1 cellular context compared by ENCODE assay signal in genomic region chr11:124667601-124668000, GRCh38.
A peak's percentile ranks its signal among the peaks of the same experiment; 100 is the strongest.
TF ChIP-seq lines count a peak whose summit lies in the region.

No MANE protein-coding gene starts in this region.

TF ChIP-seq in K562, 482 proteins besides CTCF, POLR2A, EP300 and RAD21 (continued from another document):
- TF ChIP-seq E2F4 (CRISPR knock-in tag; IDR thresholded peaks at IDR 0.05; ENCODE audit: low read depth): no peak
- TF ChIP-seq HNRNPH1 (optimal IDR thresholded peaks at IDR 0.05; ENCODE audit: low read depth, low read length): no peak
- TF ChIP-seq MAX (CRISPR knock-in tag; IDR thresholded peaks at IDR 0.05): no peak
- TF ChIP-seq GTF2E2 (tag; IDR thresholded peaks at IDR 0.05): no peak
- TF ChIP-seq NR2C2 (CRISPR knock-in tag; IDR thresholded peaks at IDR 0.05): no peak
- TF ChIP-seq NR2C2 (tag; IDR thresholded peaks at IDR 0.05): no peak
- peak; percentile 53; the same call in 1 of the 2 replicates for TF ChIP-seq BHLHE40 (IDR thresholded peaks at IDR 0.05; ENCODE audit: low read length)
- no peak for TF ChIP-seq ZNF740 (CRISPR knock-in tag; IDR thresholded peaks at IDR 0.05)
- no peak for TF ChIP-seq ZNF740 (tag; IDR thresholded peaks at IDR 0.05)
- no peak for TF ChIP-seq BRF2 (IDR thresholded peaks at IDR 0.05; ENCODE audit: borderline replicate concordance, insufficient read depth, insufficient read length)
- no peak for TF ChIP-seq ZNF140 (CRISPR knock-in tag; IDR thresholded peaks at IDR 0.05)
- 0 out of 2 replicates have a peak, but pooled peaks have one; percentile 48 for TF ChIP-seq LCOR (CRISPR knock-in tag; IDR thresholded peaks at IDR 0.05)
- no peak for TF ChIP-seq ZBTB8A (IDR thresholded peaks at IDR 0.05; ENCODE audit: partially characterized antibody)
- no peak for TF ChIP-seq GTF2B (IDR thresholded peaks at IDR 0.05; ENCODE audit: extremely low read depth, insufficient read length)
- TF ChIP-seq KDM5B (IDR thresholded peaks at IDR 0.05; ENCODE audit: insufficient replicate concordance, low read depth, low read length): no peak
- no peak for TF ChIP-seq RFX1 (IDR thresholded peaks at IDR 0.05)
- no peak for TF ChIP-seq POU5F1 (IDR thresholded peaks at IDR 0.05; ENCODE audit: borderline replicate concordance, low read depth, low read length, partially characterized antibody)
- no peak for TF ChIP-seq NONO (IDR thresholded peaks at IDR 0.05; ENCODE audit: low read depth in 2 of 2, low read length in 1 of 2)
- no peak for TF ChIP-seq RAD51 (IDR thresholded peaks at IDR 0.05; ENCODE audit: borderline replicate concordance, low read depth)
- no peak for TF ChIP-seq ELK3 (CRISPR knock-in tag; IDR thresholded peaks at IDR 0.05)
- TF ChIP-seq PTBP1 (IDR thresholded peaks at IDR 0.05; ENCODE audit: low read depth, low read length): no peak
- TF ChIP-seq MBD2 (IDR thresholded peaks at IDR 0.05; ENCODE audit: borderline replicate concordance, low read depth): peak; percentile 31; the same call in 1 of the 2 replicates
- no peak for TF ChIP-seq DIDO1 (tag; IDR thresholded peaks at IDR 0.05; ENCODE audit: low read depth)
- TF ChIP-seq EHMT2 (IDR thresholded peaks at IDR 0.05): 0 out of 2 replicates have a peak, but pooled peaks have one; percentile 9
- no peak for TF ChIP-seq PTTG1 (tag; IDR thresholded peaks at IDR 0.05; ENCODE audit: low read depth)
- TF ChIP-seq ZKSCAN3 (CRISPR knock-in tag; IDR thresholded peaks at IDR 0.05): no peak
- no peak for TF ChIP-seq KAT2B (IDR thresholded peaks at IDR 0.05; ENCODE audit: low read depth, low read length)
- no peak for TF ChIP-seq ZNF561 (CRISPR knock-in tag; conservative IDR thresholded peaks at IDR 0.05)
- no peak for TF ChIP-seq CEBPG (CRISPR knock-in tag; IDR thresholded peaks at IDR 0.05)
- no peak for TF ChIP-seq CEBPG (tag; conservative IDR thresholded peaks at IDR 0.05 in 1 of 2, IDR thresholded peaks at IDR 0.05 in 1 of 2)
- no peak for TF ChIP-seq SMARCB1 (IDR thresholded peaks at IDR 0.05; ENCODE audit: insufficient read length, low read depth)
- TF ChIP-seq PRMT5 (CRISPR knock-in tag; IDR thresholded peaks at IDR 0.05): no peak
- no peak for TF ChIP-seq MBD1 (CRISPR knock-in tag; IDR thresholded peaks at IDR 0.05)
- TF ChIP-seq ZNF589 (CRISPR knock-in tag; IDR thresholded peaks at IDR 0.05; ENCODE audit: low read depth): peak; percentile 46; the same call in 1 of the 2 replicates
- TF ChIP-seq ZNF395 (CRISPR knock-in tag; IDR thresholded peaks at IDR 0.05): peak; percentile 78; the same call in 1 of the 2 replicates
- TF ChIP-seq SRSF9 (IDR thresholded peaks at IDR 0.05; ENCODE audit: borderline replicate concordance, low read depth, low read length): no peak
- no peak for TF ChIP-seq STAT5B (CRISPR knock-in tag; IDR thresholded peaks at IDR 0.05)
- TF ChIP-seq HLTF (IDR thresholded peaks at IDR 0.05): peak; percentile 87; the same call in 1 of the 2 replicates
- no peak for TF ChIP-seq PHTF2 (CRISPR knock-in tag; IDR thresholded peaks at IDR 0.05)
- peak; percentile 65; the same call in 1 of the 2 replicates for TF ChIP-seq ZNF263 (CRISPR knock-in tag; IDR thresholded peaks at IDR 0.05; ENCODE audit: borderline replicate concordance)
- no peak for TF ChIP-seq STAT6 (CRISPR knock-in tag; IDR thresholded peaks at IDR 0.05)
TF ChIP-seq in K562: peak in this region for 70.
